Comparison of ENCODE assay signal across 13 cellular contexts in the genomic region with DNA sequence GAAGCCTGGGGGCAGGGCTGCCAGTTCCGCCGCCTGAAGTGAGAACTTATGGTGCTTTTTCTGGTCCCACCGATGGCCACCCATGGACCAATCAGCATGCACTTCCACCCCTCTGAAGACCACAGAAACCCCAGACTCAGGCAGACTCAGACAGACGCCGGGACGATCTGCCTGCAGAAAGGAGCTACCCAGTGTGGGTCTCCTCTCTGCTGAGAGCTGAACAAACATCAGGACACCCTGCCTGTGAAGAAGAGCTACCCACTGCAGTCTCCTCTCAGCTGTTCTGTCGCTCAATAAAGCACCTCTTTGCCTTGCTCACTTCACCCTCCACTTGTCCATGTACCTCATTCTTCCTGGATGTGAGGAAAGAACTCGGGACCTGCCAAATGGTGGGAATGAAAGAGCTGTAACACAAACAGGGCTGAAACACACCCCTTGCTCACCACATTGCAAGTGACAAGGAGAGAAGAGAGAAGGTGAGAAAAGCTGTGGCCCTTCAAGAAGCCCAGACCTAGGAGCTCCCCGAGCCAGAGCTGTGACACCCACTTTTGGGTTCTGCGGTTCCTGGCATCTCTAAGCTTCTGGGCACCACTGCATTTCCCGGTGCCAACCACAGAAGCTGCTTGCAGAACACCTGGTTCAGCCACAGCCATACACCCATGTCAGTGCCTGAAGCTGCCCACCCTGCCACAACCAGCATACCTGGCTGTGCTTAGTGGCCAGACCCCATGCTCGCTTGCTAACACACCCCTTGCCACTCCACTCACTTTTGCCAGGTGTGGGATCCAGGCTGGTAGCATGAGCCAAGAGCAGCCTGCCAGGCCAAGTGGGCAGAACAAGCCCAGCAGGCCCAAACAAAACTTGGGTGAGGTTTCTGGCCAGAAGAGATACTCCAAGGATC.
DNase-seq lines count a peak whose midpoint lies in the region; ATAC-seq and TF ChIP-seq lines count a peak whose summit lies in the region.
"Had no signal": no experiment of that assay in that cellular context is flagged by ENCODE, and none has a peak within 500 bp of the region (broad histone marks: within the 10 kb centered on the region; RNA-seq: fewer than 3 reads in every experiment).

No MANE protein-coding gene starts in this region.

- no peaks in the 10 kb centered on the region for H3K36me3 ChIP-seq in DND-41 (ENCODE audit: insufficient read depth, low read length)
- no peaks in the 10 kb centered on the region for H3K36me3 ChIP-seq in KMS-11 (ENCODE audit: insufficient read depth)
- no peaks in the 10 kb centered on the region for H3K36me3 ChIP-seq in esophagus squamous epithelium

- no peaks in the 10 kb centered on the region for H4K20me1 ChIP-seq in DND-41 (ENCODE audit: insufficient read depth, low read length)
- H4K20me1 ChIP-seq in KMS-11 (ENCODE audit: insufficient read depth): no peaks in the 10 kb centered on the region

- H3K9me3 ChIP-seq in DND-41 (ENCODE audit: insufficient read depth, low read length, severe bottlenecking) (no peaks in the 10 kb centered on the region), esophagus squamous epithelium (no peaks in the 10 kb centered on the region), T-helper 17 cell (ENCODE audit: control insufficient read depth, low read length, poor library complexity, severe bottlenecking) (no peaks in the 10 kb centered on the region)
- H3K9me3 ChIP-seq: Caco-2 had no signal

- TF ChIP-seq CTCF in DND-41 (IDR thresholded peaks at IDR 0.05; ENCODE audit: borderline replicate concordance, extremely low read depth, low read length, poor library complexity, severe bottlenecking) (no peak), KMS-11 (conservative IDR thresholded peaks at IDR 0.05; ENCODE audit: low read depth, low read length) (no peak), RWPE1 (conservative IDR thresholded peaks at IDR 0.05; ENCODE audit: low read depth) (no peak), esophagus squamous epithelium (IDR thresholded peaks at IDR 0.05) (no peak)

- peak; percentile 81 for ATAC-seq in DND-41 (ENCODE audit: insufficient read depth, low read depth)
- ATAC-seq in T-helper 17 cell: no peak

- no peak overlapping the region for H3K27ac ChIP-seq in DND-41 (ENCODE audit: low read length)
- H3K27ac ChIP-seq in KMS-11: peak overlapping the region; percentile 42; the same call in 1 of the 2 replicates
- H3K27ac ChIP-seq in RWPE1: peak overlapping the region; percentile 87
- H3K27ac ChIP-seq in esophagus squamous epithelium: peak overlapping the region; percentile 44 to 59 (median 50)

- intact Hi-C loops in esophagus squamous epithelium (cut with DNase I): no loop called here

- no peak for TF ChIP-seq POLR2A in esophagus squamous epithelium (IDR thresholded peaks at IDR 0.05)

- H3K4me1 ChIP-seq in DND-41 (ENCODE audit: insufficient read depth, low read length): peaks cover 13% of the 10 kb centered on the region
- H3K4me1 ChIP-seq in KMS-11 (ENCODE audit: low read depth, poor library complexity, severe bottlenecking): peaks cover 18% of the 10 kb centered on the region
- peaks cover 0 to 38% (median 5%) of the 10 kb centered on the region in 3 donors for H3K4me1 ChIP-seq in esophagus squamous epithelium
- H3K4me1 ChIP-seq: Caco-2 had no signal

- H3K79me2 ChIP-seq in DND-41 (ENCODE audit: insufficient read depth, low read length) (no peaks in the 10 kb centered on the region), KMS-11 (ENCODE audit: insufficient read depth, low read depth) (no peaks in the 10 kb centered on the region)

- DNase-seq in DND-41 (peak; percentile 60), RWPE1 (ENCODE audit: low spot score) (no peak), esophagus squamous epithelium (lab: John Stamatoyannopoulos, UW) (no peak), dedifferentiated amniotic fluid mesenchymal stem cell (ENCODE audit: extremely low spot score) (no peak), T-helper 17 cell (no peak)
- no peak for DNase-seq in central memory CD4-positive, alpha-beta T cell
- DNase-seq: Caco-2, DMS153, HFFc6, Karpas-422, NCI-H2171 treated with DMSO at 0.1 percent for 48 hours, SIG-M5 had no signal

- H3K36me3 Mint-ChIP-seq in T-helper 17 cell (ENCODE audit: low read depth): no peaks in the 10 kb centered on the region

- CTCF ChIA-PET in RWPE1 (lab: Yijun Ruan, JAX): interaction anchor here (0.5 to 0.7 kb wide), 2 partner anchors 10 to 203 kb away, joined by 3 read pairs; no protein-coding TSS in a partner anchor

- H3K9ac ChIP-seq in DND-41 (ENCODE audit: low read depth, low read length): no peak overlapping the region
- no peak overlapping the region for H3K9ac ChIP-seq in KMS-11

- H3K27me3 ChIP-seq in DND-41 (ENCODE audit: insufficient read depth, low read length, poor library complexity) (no peaks in the 10 kb centered on the region), KMS-11 (ENCODE audit: insufficient read depth, low read depth) (no peaks in the 10 kb centered on the region), esophagus squamous epithelium (no peaks in the 10 kb centered on the region)

- POLR2A ChIA-PET in RWPE1 (lab: Yijun Ruan, JAX; ENCODE audit: low non-redundant PET): no interaction called here

- no peaks in the 10 kb centered on the region for H3K4me1 Mint-ChIP-seq in T-helper 17 cell

- H3K27me3 Mint-ChIP-seq in T-helper 17 cell: no peaks in the 10 kb centered on the region

- no peak overlapping the region for H3K27ac Mint-ChIP-seq in T-helper 17 cell
- H3K27ac Mint-ChIP-seq: HFFc6 had no signal

- H3K4me3 ChIP-seq in DND-41 (ENCODE audit: low read depth in 1 of 2, low read length in 2 of 2): no peak overlapping the region
- H3K4me3 ChIP-seq in KMS-11 (IDR thresholded peaks at IDR 0.05; ENCODE audit: insufficient read depth, low read depth, low read length): no peak overlapping the region
- no peak overlapping the region for H3K4me3 ChIP-seq in esophagus squamous epithelium

- H2AFZ ChIP-seq in DND-41 (ENCODE audit: low read depth, low read length) (no peak overlapping the region), KMS-11 (ENCODE audit: low read depth) (no peak overlapping the region)

- H3K4me3 Mint-ChIP-seq in T-helper 17 cell: no peak overlapping the region
- H3K4me3 Mint-ChIP-seq: HFFc6 had no signal

- 56% methylated on average over 9 to 10 of the region's 12 CpGs for WGBS in esophagus squamous epithelium, 2 donors

- H3K4me2 ChIP-seq in DND-41 (ENCODE audit: insufficient read depth, low read length) (no peak overlapping the region), KMS-11 (peak overlapping the region; percentile 36)
